In genomic region chr3:113829576-113830354, GRCh38 we compare ENCODE assay signal across 18 cellular contexts. TPM values are rescaled to one million over a fixed set of nuclear protein-coding genes. Genes with fewer than 3 reads are reported as not detected.
DNase-seq lines count a peak whose midpoint lies in the region; ATAC-seq, FAIRE-seq and TF ChIP-seq lines count a peak whose summit lies in the region.
"Had no signal": no experiment of that assay in that cellular context is flagged by ENCODE, and none has a peak within 500 bp of the region (broad histone marks: within the 10 kb centered on the region; RNA-seq: fewer than 3 reads in every experiment).

No MANE protein-coding gene starts in this region.

- 87% methylated on average over 10 of the region's 10 CpGs for WGBS in mammary epithelial cell (ENCODE audit: low coverage, missing lambda C conversion rate)

- peaks cover 23% of the 10 kb centered on the region for H3K4me1 Mint-ChIP-seq in MCF 10A (ENCODE audit: insufficient read depth, unreplicated experiment)
- H3K4me1 Mint-ChIP-seq: neural crest cell had no signal

- H2AFZ ChIP-seq in mammary epithelial cell (ENCODE audit: low read depth, low read length) = no peak overlapping the region
- peak overlapping the region; percentile 14 for H2AFZ ChIP-seq in endothelial cell of umbilical vein (ENCODE audit: low read depth, low read length)

- H3K27me3 ChIP-seq in mammary epithelial cell (ENCODE audit: insufficient read depth, low read length) (no peaks in the 10 kb centered on the region), endothelial cell of umbilical vein (ENCODE audit: control insufficient read depth in 2 of 2, insufficient read depth in 2 of 2, low read length in 2 of 2) (no peaks in the 10 kb centered on the region)
- H3K27me3 ChIP-seq: foreskin keratinocyte had no signal

- H3K4me2 ChIP-seq in mammary epithelial cell (ENCODE audit: insufficient read depth, low read depth, low read length) (no peak overlapping the region), endothelial cell of umbilical vein (ENCODE audit: insufficient read depth, low read length) (peak overlapping the region; percentile 54)

- no peaks in the 10 kb centered on the region for H3K27me3 Mint-ChIP-seq in MCF 10A (ENCODE audit: insufficient read depth, unreplicated experiment)

- no peak for ATAC-seq in HG03565 (IDR thresholded peaks at IDR 0.05; ENCODE audit: unreplicated experiment)

- DNase-seq in MCF 10A (ENCODE audit: unreplicated experiment) (peak; percentile 53), mammary epithelial cell (no peak), NCI-H526 (lab: John Stamatoyannopoulos, UW) (peak; percentile 88 to 91), endothelial cell of umbilical vein (ENCODE audit: low read depth, low spot score) (no peak), urothelium cell line (ENCODE audit: low spot score) (no peak), NCI-H128 (lab: John Stamatoyannopoulos, UW; ENCODE audit: unreplicated experiment) (no peak)
- no peak for DNase-seq in activated effector memory CD4-positive, alpha-beta T cell treated with anti-CD3 and anti-CD28 coated beads, Interleukin-2, amount 50 U/mL, for 16 hours
- DNase-seq: activated naive CD4-positive, alpha-beta T cell treated with anti-CD3 and anti-CD28 coated beads, Interleukin-2, amount 50 U/mL, for 16 hours; Caco-2; NCI-H1092 treated with DMSO at 0.1 percent for 48 hours; stimulated activated naive CD8-positive, alpha-beta T cell treated with anti-CD3 and anti-CD28 coated beads, Interleukin-15, Interleukin-2, amounts not matched to agents 100 U/mL and 50 U/mL, for 24 hours; T-helper 1 cell had no signal

- CTCF ChIA-PET in MCF 10A (lab: Yijun Ruan, JAX) (interaction anchor here (0.5 to 2.5 kb wide), 3 partner anchors 9 to 983 kb away, joined by 3 to 9 read pairs (median 3); partner anchors contain the start of gene GRAMD1C), mammary epithelial cell (lab: Charles Lee; ENCODE audit: low non-redundant PET) (no interaction called here), endothelial cell of umbilical vein (lab: Charles Lee) (interaction anchor here (1.3 to 2.5 kb wide), 3 partner anchors 9 to 326 kb away, joined by 3 to 11 read pairs (median 4); partner anchors contain the start of gene GRAMD1C)

- H3K9ac ChIP-seq in mammary epithelial cell (ENCODE audit: insufficient read depth, low read length) = no peak overlapping the region
- H3K9ac ChIP-seq in endothelial cell of umbilical vein (replicated peaks; ENCODE audit: extremely low read depth, insufficient read depth, low read length) = peak overlapping the region; percentile 82

- in situ Hi-C loops in mammary epithelial cell (cut with MboI; ENCODE audit: low sequenced_read_pairs in 2 of 2) = loop anchor here in 1 of 2 donors (5.0 kb wide), 1 partner anchor 92 kb away; no protein-coding TSS in a partner anchor

- H3K79me2 ChIP-seq in mammary epithelial cell (ENCODE audit: insufficient read depth, low read length) = no peaks in the 10 kb centered on the region
- no peaks in the 10 kb centered on the region for H3K79me2 ChIP-seq in endothelial cell of umbilical vein (ENCODE audit: control insufficient read depth, insufficient read depth, low read length)

- BruUV-seq in MCF 10A (replicated peaks; lab: Mats Ljungman, UMichigan) (no TSS peak), mammary epithelial cell (replicated peaks; lab: Mats Ljungman, UMichigan) (no TSS peak), endothelial cell of umbilical vein (replicated peaks; lab: Mats Ljungman, UMichigan) (TSS peak; percentile 94)

- FAIRE-seq in endothelial cell of umbilical vein (lab: Jason Lieb, UNC) (no peak), urothelium cell line (lab: Jason Lieb, UNC) (peak; percentile 32)
- FAIRE-seq: A549, HepG2 had no signal

- no peak overlapping the region for H3K27ac Mint-ChIP-seq in MCF 10A (ENCODE audit: low read depth, unreplicated experiment)

- no peaks in the 10 kb centered on the region for H3K9me1 ChIP-seq in endothelial cell of umbilical vein (replicated peaks; ENCODE audit: control insufficient read depth, extremely low read depth, insufficient read depth, low read length)

- intact Hi-C loops in MCF 10A (cut with micrococcal nuclease) = no loop called here
- intact Hi-C loops in mammary epithelial cell (cut with micrococcal nuclease) = no loop called here
- intact Hi-C loops in endothelial cell of umbilical vein (cut with micrococcal nuclease) = loop anchor here (1.0 to 2.0 kb wide), 5 partner anchors 25 to 293 kb away; partner anchors contain the start of gene NAA50

- TF ChIP-seq POLR2A in endothelial cell of umbilical vein (IDR thresholded peaks at IDR 0.05; ENCODE audit: low read depth, low read length) = no peak

- dilution Hi-C loops in mammary epithelial cell (cut with HindIII; ENCODE audit: low sequenced_read_pairs) (no loop called here), endothelial cell of umbilical vein (cut with MboI; ENCODE audit: extremely low pct_ligation_motif_present, low sequenced_read_pairs) (no loop called here)

- no peaks in the 10 kb centered on the region for H3K9me3 Mint-ChIP-seq in MCF 10A (ENCODE audit: unreplicated experiment)
- H3K9me3 Mint-ChIP-seq: HFFc6 had no signal

- TF ChIP-seq CTCF in MCF 10A (IDR thresholded peaks at IDR 0.05; ENCODE audit: unreplicated experiment) (no peak), mammary epithelial cell (conservative IDR thresholded peaks at IDR 0.05 in 1 of 2, IDR thresholded peaks at IDR 0.05 in 1 of 2; ENCODE audit: extremely low read depth in 1 of 2, insufficient read depth in 1 of 2, low read depth in 1 of 2, low read length in 2 of 2) (no peak), endothelial cell of umbilical vein (IDR thresholded peaks at IDR 0.05; ENCODE audit: extremely low read depth in 1 of 2, insufficient read depth in 1 of 2, low read depth in 1 of 2, low read length in 2 of 2) (no peak)

- H4K20me1 ChIP-seq in mammary epithelial cell (ENCODE audit: insufficient read depth, low read length) (no peaks in the 10 kb centered on the region), endothelial cell of umbilical vein (replicated peaks; ENCODE audit: control insufficient read depth, extremely low read depth, insufficient read depth, low read length) (no peaks in the 10 kb centered on the region)

- H3K36me3 ChIP-seq in mammary epithelial cell (ENCODE audit: insufficient read depth, low read length) (no peaks in the 10 kb centered on the region), endothelial cell of umbilical vein (ENCODE audit: control insufficient read depth in 2 of 2, extremely low read depth in 1 of 2, insufficient read depth in 2 of 2, low read length in 2 of 2) (no peaks in the 10 kb centered on the region)

- H3K4me1 ChIP-seq in mammary epithelial cell (ENCODE audit: insufficient read depth, low read length) (peaks cover 15% of the 10 kb centered on the region), endothelial cell of umbilical vein (ENCODE audit: control insufficient read depth, extremely low read depth, insufficient read depth, low read length) (peaks cover 26% of the 10 kb centered on the region)

- no peak overlapping the region for H3K27ac ChIP-seq in mammary epithelial cell (ENCODE audit: insufficient read depth, low read depth, low read length)
- H3K27ac ChIP-seq in endothelial cell of umbilical vein (ENCODE audit: insufficient read depth, low read depth, low read length) = peak overlapping the region; percentile 98
- H3K27ac ChIP-seq: A549, foreskin keratinocyte had no signal

- H3K4me3 ChIP-seq in mammary epithelial cell (replicated peaks in 1 of 3; ENCODE audit: insufficient read depth in 1 of 3, low read depth in 2 of 3, low read length in 3 of 3) = no peak overlapping the region
- no peak overlapping the region for H3K4me3 ChIP-seq in endothelial cell of umbilical vein (replicated peaks in 1 of 3; ENCODE audit: insufficient read depth in 1 of 3, low read depth in 1 of 3, low read length in 3 of 3)
- H3K4me3 ChIP-seq: A549 had no signal

- peaks cover 6% of the 10 kb centered on the region for H3K36me3 Mint-ChIP-seq in MCF 10A (ENCODE audit: insufficient read depth, unreplicated experiment)

- H3K9me3 ChIP-seq in mammary epithelial cell (replicated peaks; ENCODE audit: insufficient read depth, low read length) (no peaks in the 10 kb centered on the region), endothelial cell of umbilical vein (replicated peaks; ENCODE audit: control insufficient read depth, insufficient read depth, low read length) (no peaks in the 10 kb centered on the region)

- POLR2A ChIA-PET in MCF 10A (lab: Yijun Ruan, JAX) (interaction anchor here (0.6 to 1.2 kb wide), 4 partner anchors 34 to 226 kb away, joined by 3 to 4 read pairs (median 4); partner anchors contain the start of gene ATP6V1A), endothelial cell of umbilical vein (lab: Charles Lee) (interaction anchor here (0.6 to 1.4 kb wide), 3 partner anchors 17 to 83 kb away, joined by 3 to 4 read pairs (median 3); partner anchors contain the start of genes ATP6V1A and NAA50)

- no peak overlapping the region for H3K4me3 Mint-ChIP-seq in MCF 10A (ENCODE audit: unreplicated experiment)
- H3K4me3 Mint-ChIP-seq: neural crest cell had no signal

TF ChIP-seq in endothelial cell of umbilical vein, 7 proteins besides CTCF, POLR2A, EP300 and RAD21:
- TF ChIP-seq, protein P1, sequence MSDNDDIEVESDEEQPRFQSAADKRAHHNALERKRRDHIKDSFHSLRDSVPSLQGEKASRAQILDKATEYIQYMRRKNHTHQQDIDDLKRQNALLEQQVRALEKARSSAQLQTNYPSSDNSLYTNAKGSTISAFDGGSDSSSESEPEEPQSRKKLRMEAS (IDR thresholded peaks at IDR 0.05; ENCODE audit: insufficient read depth, insufficient read length) = no peak
- no peak for TF ChIP-seq EZH2 (IDR thresholded peaks at IDR 0.05; ENCODE audit: borderline replicate concordance, low read depth, low read length, severe bottlenecking)
- TF ChIP-seq POLR2AphosphoS5 (IDR thresholded peaks at IDR 0.05; ENCODE audit: insufficient read depth, low read depth, low read length) = no peak
- TF ChIP-seq MYC (IDR thresholded peaks at IDR 0.05; ENCODE audit: low read depth, low read length) = no peak
- no peak for TF ChIP-seq GATA2 (IDR thresholded peaks at IDR 0.05; ENCODE audit: insufficient read depth, insufficient read length, low read depth, low read length)
- no peak for TF ChIP-seq JUN (IDR thresholded peaks at IDR 0.05; ENCODE audit: borderline replicate concordance, insufficient read depth, insufficient read length, low read depth)
- TF ChIP-seq FOS (IDR thresholded peaks at IDR 0.05; ENCODE audit: borderline replicate concordance, insufficient read depth, low read length) = no peak

RNA-seq across cellular contexts. Expression of gene GRAMD1C, which starts 8.8 kb away (rescaled TPM):
- total RNA-seq in MCF 10A (2022) = 0.64 and 0.79 TPM in 2 replicates
- 1 to 10 TPM; 1.8 to 2.5 TPM for total RNA-seq in mammary epithelial cell
- 0.91 TPM for polyA plus RNA-seq in mammary epithelial cell
- 6.6 TPM for polyA minus RNA-seq in mammary epithelial cell
- total RNA-seq in endothelial cell of umbilical vein = 17.0 and 24.0 TPM in 2 replicates
- 3.1 and 7.0 TPM in 2 replicates for polyA plus RNA-seq in endothelial cell of umbilical vein
- 3.4 and 4.1 TPM in 2 replicates for polyA plus RNA-seq in endothelial cell of umbilical vein (2011; cell fraction: cytosol; rRNA removed)
- polyA plus RNA-seq in endothelial cell of umbilical vein (2011; cell fraction: nucleus; rRNA removed) = 23.4 and 28.3 TPM in 2 replicates
- polyA plus RNA-seq in endothelial cell of umbilical vein (2012) = 8.8 and 15.1 TPM in 2 replicates
- polyA minus RNA-seq in endothelial cell of umbilical vein = 5.7 and 5.8 TPM in 2 replicates
- polyA minus RNA-seq in endothelial cell of umbilical vein (2011; cell fraction: cytosol; rRNA and poly(A)+ RNA removed) = 2.7 TPM
- 17.5 and 20.4 TPM in 2 replicates for polyA minus RNA-seq in endothelial cell of umbilical vein (2011; cell fraction: nucleus; rRNA and poly(A)+ RNA removed)
- total RNA-seq: HepG2 had no signal

Comparison
In these comparisons a context has a peak if more than half of its experiments do, and no peak if none do; other contexts are left out.
1. DNase-seq: peak in MCF 10A (single experiment) and NCI-H526 (2 of 2); none in mammary epithelial cell (single experiment), endothelial cell of umbilical vein (single experiment), urothelium cell line (single experiment), activated effector memory CD4-positive, alpha-beta T cell treated with anti-CD3 and anti-CD28 coated beads, Interleukin-2, amount 50 U/mL, for 16 hours (single experiment) and NCI-H128 (single experiment).